ENCODE assay signal across 24 cellular contexts in genomic region chr9:112409758-112410157, GRCh38. TPM values are rescaled to one million over a fixed set of nuclear protein-coding genes. Genes with fewer than 3 reads are reported as not detected.
DNase-seq lines count a peak whose midpoint lies in the region; ATAC-seq, FAIRE-seq and TF ChIP-seq lines count a peak whose summit lies in the region.
"Had no signal": no experiment of that assay in that cellular context is flagged by ENCODE, and none has a peak within 500 bp of the region (broad histone marks: within the 10 kb centered on the region; RNA-seq: fewer than 3 reads in every experiment).

No MANE protein-coding gene starts in this region.

- no peaks in the 10 kb centered on the region for H3K9me3 Mint-ChIP-seq in H9
- H3K9me3 Mint-ChIP-seq: CD4-positive, alpha-beta memory T cell; GM23338 had no signal

- no peak overlapping the region for H3K4me2 ChIP-seq in H9 (ENCODE audit: insufficient read depth, insufficient read length, low read length)
- H3K4me2 ChIP-seq: A549, GM23338 had no signal

- no peaks in the 10 kb centered on the region for H3K79me2 ChIP-seq in H9 (ENCODE audit: insufficient read depth, low read length)

- H2AK5ac ChIP-seq in H9 (ENCODE audit: insufficient read length, low read length), result no peak overlapping the region

- TF ChIP-seq CTCF in H9 (conservative IDR thresholded peaks at IDR 0.05), result no peak
- no peak for TF ChIP-seq CTCF in bronchial epithelial cell (IDR thresholded peaks at IDR 0.05; ENCODE audit: insufficient read depth, low read length, severe bottlenecking)
- no peak for TF ChIP-seq CTCF in neutrophil (IDR thresholded peaks at IDR 0.05)

- H3K36me3 ChIP-seq in bronchial epithelial cell (ENCODE audit: control insufficient read depth, insufficient read depth, low read length) (no peaks in the 10 kb centered on the region), neutrophil (peaks cover 13% of the 10 kb centered on the region)

- H4K8ac ChIP-seq in H9 (replicated peaks; ENCODE audit: insufficient read length, low read depth, low read length), result no peak overlapping the region

- H3K56ac ChIP-seq in H9 (ENCODE audit: insufficient read length, low read depth, low read length), result no peak overlapping the region

- no CpG with 5 or more reads among the region's 4 CpGs for WGBS in H9 (ENCODE audit: extremely low coverage, insufficient read length, low lambda C conversion rate)

- H3K27me3 Mint-ChIP-seq in H9 (ENCODE audit: low read depth), result no peaks in the 10 kb centered on the region; the same call in 1 of the 2 replicates
- H3K27me3 Mint-ChIP-seq: CD4-positive, alpha-beta memory T cell had no signal

- no peak for FAIRE-seq in bronchial epithelial cell (lab: Jason Lieb, UNC)
- FAIRE-seq: A549, GM12891, GM18507, H54 had no signal

- no peaks in the 10 kb centered on the region for H4K20me1 ChIP-seq in H9 (ENCODE audit: control insufficient read depth, insufficient read depth, insufficient read length)

- H3K4me3 Mint-ChIP-seq in H9, result no peak overlapping the region
- H3K4me3 Mint-ChIP-seq: CD4-positive, alpha-beta memory T cell; GM23338 had no signal

- no peaks in the 10 kb centered on the region for H3K4me1 ChIP-seq in H9 (ENCODE audit: insufficient read depth, low read length)
- peaks cover 30 to 32% of the 10 kb centered on the region in 2 experiments for H3K4me1 ChIP-seq in neutrophil (ENCODE audit: control insufficient read depth in 1 of 2, insufficient read depth in 1 of 2, low read depth in 1 of 2, low read length in 1 of 2)

- H3K4me3 ChIP-seq in bronchial epithelial cell (ENCODE audit: low read depth, low read length) (no peak overlapping the region), neutrophil (ENCODE audit: low read depth in 1 of 2, low read length in 1 of 2) (peak overlapping the region in 1 of 2 experiments; percentile 33)
- H3K4me3 ChIP-seq: A549, GM23338 had no signal

- H4K5ac ChIP-seq in H9 (ENCODE audit: insufficient read length, low read depth, low read length), result no peak overlapping the region

- peak overlapping the region in 2 of 3 experiments; percentile 59 to 82; a peak in 3 of 7 replicates for H3K27ac Mint-ChIP-seq in H9
- H3K27ac Mint-ChIP-seq: CD4-positive, alpha-beta memory T cell; GM23338 had no signal

- no peak overlapping the region for H4K91ac ChIP-seq in H9 (ENCODE audit: insufficient read length, low read depth, low read length)

- H2BK120ac ChIP-seq in H9 (ENCODE audit: low read depth, low read length, poor library complexity, severe bottlenecking), result no peak overlapping the region

- no peak overlapping the region for H2BK20ac ChIP-seq in H9 (ENCODE audit: low read depth, low read length, poor library complexity, severe bottlenecking)

- no peak overlapping the region for H3K27ac ChIP-seq in H9 (ENCODE audit: insufficient read length, low read depth, low read length)
- H3K27ac ChIP-seq in neutrophil, result peak overlapping the region; percentile 95
- H3K27ac ChIP-seq: 22Rv1, A549 had no signal

- peaks cover 8 to 20% of the 10 kb centered on the region in 2 experiments for H3K4me1 Mint-ChIP-seq in H9
- H3K4me1 Mint-ChIP-seq: CD4-positive, alpha-beta memory T cell had no signal

- H3K9me3 ChIP-seq in H9 (ENCODE audit: control insufficient read depth, low read depth, low read length), result no peaks in the 10 kb centered on the region
- no peaks in the 10 kb centered on the region for H3K9me3 ChIP-seq in neutrophil
- H3K9me3 ChIP-seq: A549 had no signal

- no peak overlapping the region for H3K18ac ChIP-seq in H9 (ENCODE audit: insufficient read length, low read depth, low read length)

- H3K23me2 ChIP-seq in H9 (ENCODE audit: insufficient read length, low read depth, low read length, poor library complexity, severe bottlenecking), result no peaks in the 10 kb centered on the region

- H3K27me3 ChIP-seq in H9 (ENCODE audit: insufficient read depth, low read length) (no peaks in the 10 kb centered on the region), bronchial epithelial cell (ENCODE audit: control insufficient read depth, insufficient read depth, low read length) (no peaks in the 10 kb centered on the region), neutrophil (no peaks in the 10 kb centered on the region)

- no peaks in the 10 kb centered on the region for H3K79me1 ChIP-seq in H9 (ENCODE audit: insufficient read depth, low read depth, low read length, poor library complexity, severe bottlenecking)

- no peak for ATAC-seq in GM21723 (IDR thresholded peaks at IDR 0.05; ENCODE audit: unreplicated experiment)
- ATAC-seq: A549, GM23338, HCT116 had no signal

- H3T11ph ChIP-seq in H9 (ENCODE audit: low read length), result no peak overlapping the region

- no peak overlapping the region for H3K4ac ChIP-seq in H9 (ENCODE audit: low read depth, low read length)

- H3K9ac ChIP-seq in H9 (ENCODE audit: extremely low read depth, insufficient read length, low read length), result no peak overlapping the region

- no peak overlapping the region for H3K14ac ChIP-seq in H9 (ENCODE audit: insufficient read depth, low read length)

- no peak overlapping the region for H2AFZ ChIP-seq in H9 (ENCODE audit: low read length)
- H2AFZ ChIP-seq: GM23338 had no signal

- H2BK5ac ChIP-seq in H9 (ENCODE audit: insufficient read length, low read length), result no peak overlapping the region

- no peak overlapping the region for H2BK15ac ChIP-seq in H9 (ENCODE audit: low read depth, low read length)

- DNase-seq in H9, result no peak
- peak; percentile 8 to 55 for DNase-seq in NCI-H526 (lab: John Stamatoyannopoulos, UW)
- DNase-seq in bronchial epithelial cell (ENCODE audit: low read depth), result peak; percentile 21
- DNase-seq in GM19238 (ENCODE audit: insufficient read length, low spot score), result no peak
- DNase-seq in H4 (ENCODE audit: low spot score), result no peak
- DNase-seq in A172 (ENCODE audit: low spot score), result no peak
- DNase-seq: ACHN; AML-193; C1 segment of cervical spinal cord; Calu3; CD4-positive, alpha-beta memory T cell; COR-L47; DMS53; DMS79 treated with DMSO at 0.1 percent for 48 hours; GF-D8 had no signal

- H3K36me3 Mint-ChIP-seq in H9 (ENCODE audit: insufficient read depth in 1 of 3, low read depth in 3 of 3), result peaks cover 4 to 31% (median 16%) of the 10 kb centered on the region in 3 experiments; a peak in 5 of 7 replicates

- H3K23ac ChIP-seq in H9 (ENCODE audit: insufficient read length, low read depth, low read length), result no peak overlapping the region

- no peak overlapping the region for H2BK12ac ChIP-seq in H9 (ENCODE audit: insufficient read length, low read depth, low read length)

RNA-seq across cellular contexts. Expression of gene HSDL2, which starts 29.9 kb away (rescaled TPM):
- total RNA-seq in H9 (2021) (16.5 and 16.6 TPM in 2 replicates), bronchial epithelial cell (21.9 and 31.9 TPM in 2 replicates)
- 37.2 and 45.6 TPM in 2 replicates for total RNA-seq in H4 (2014; rRNA removed; shearing (Covaris generic))
- 19.5 and 23.2 TPM in 2 replicates for total RNA-seq in A172 (2014; rRNA removed; shearing (Covaris generic))

Comparison
In these comparisons a context has a peak if more than half of its experiments do, and no peak if none do; other contexts are left out.
1. DNase-seq: peak in NCI-H526 (2 of 2) and bronchial epithelial cell (single experiment); none in H9 (single experiment), GM19238 (single experiment), H4 (single experiment) and A172 (single experiment).